In the genomic region with DNA sequence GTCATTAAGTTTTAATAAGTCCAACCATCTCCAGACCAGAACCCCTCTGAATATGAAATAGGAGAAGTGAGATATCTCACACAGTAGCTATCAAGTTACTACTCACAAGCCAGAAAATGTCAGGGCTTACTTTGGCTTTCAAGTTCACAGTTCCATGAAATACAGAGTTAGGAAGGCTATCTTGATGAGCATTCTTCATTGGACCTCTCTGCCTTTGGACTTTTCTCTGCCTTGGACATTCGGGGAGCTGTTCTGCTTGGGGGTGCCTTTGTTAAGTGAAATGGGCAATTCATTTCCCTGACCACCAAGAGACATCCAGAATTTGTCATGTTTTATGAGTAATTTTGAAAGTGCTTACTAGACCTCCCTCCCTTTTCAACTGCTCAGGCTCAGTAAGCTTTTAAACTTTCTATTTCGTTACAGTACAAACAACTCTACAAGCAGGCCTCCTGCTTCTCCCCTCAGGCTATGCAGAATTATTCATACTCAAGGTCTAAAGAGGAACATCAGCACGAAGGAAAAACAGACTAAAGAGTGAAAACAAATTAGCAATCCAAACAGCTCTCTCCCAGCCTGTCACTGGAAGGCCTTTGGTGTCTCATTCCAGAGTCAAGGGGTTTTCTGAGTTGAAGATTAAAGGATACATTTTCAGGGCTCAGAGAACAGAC, we compare ENCODE assay signal across 8 cellular contexts.
DNase-seq lines count a peak whose midpoint lies in the region; ATAC-seq and TF ChIP-seq lines count a peak whose summit lies in the region.

No MANE protein-coding gene starts in this region.

- H3K27ac Mint-ChIP-seq in endodermal cell = peak overlapping the region; percentile 29

- DNase-seq in GM06990 (ENCODE audit: extremely low read depth, insufficient read length) = peak; percentile 77
- DNase-seq in endodermal cell = peak; percentile 52
- no peak for DNase-seq in tibial artery
- no peak for DNase-seq in hepatic stellate cell (ENCODE audit: low spot score)
- DNase-seq in stimulated activated CD4-positive, alpha-beta T cell treated with anti-CD3 and anti-CD28 coated beads, Interleukin-2, amount 100 ng/mL, for 48 hours = no peak
- no peak for DNase-seq in stimulated activated CD4-positive, alpha-beta T cell treated with anti-CD3 and anti-CD28 coated beads, Interleukin-4, amount 100 ng/mL, for 24 hours

- no peaks in the 10 kb centered on the region for H3K27me3 Mint-ChIP-seq in endodermal cell (ENCODE audit: insufficient read depth)

- 42% methylated on average over 3 of the region's 3 CpGs; no CpG with 5 or more reads in 1 of the 2 experiments for WGBS in endodermal cell (ENCODE audit: insufficient coverage in 1 of 2, insufficient read length in 1 of 2), 2 experiments

- ATAC-seq in GM21423 (IDR thresholded peaks at IDR 0.05; ENCODE audit: unreplicated experiment) (peak; percentile 76), HG03521 (IDR thresholded peaks at IDR 0.05; ENCODE audit: unreplicated experiment) (peak; percentile 68)

- H3K27ac ChIP-seq in endodermal cell (ENCODE audit: low read depth, low read length) = no peak overlapping the region
- peak overlapping the region; percentile 31 to 56 for H3K27ac ChIP-seq in tibial artery

- peaks cover 2% of the 10 kb centered on the region for H3K9me3 Mint-ChIP-seq in endodermal cell

- no peaks in the 10 kb centered on the region for H3K36me3 Mint-ChIP-seq in endodermal cell (ENCODE audit: low read depth)

- H3K4me3 Mint-ChIP-seq in endodermal cell = no peak overlapping the region

- intact Hi-C loops in tibial artery (cut with DNase I; ENCODE audit: low total_unique reads) = loop anchor here (2.0 kb wide), 1 partner anchor 463 kb away; no protein-coding TSS in a partner anchor

- H3K4me3 ChIP-seq in GM06990 (replicated peaks; ENCODE audit: low read depth, low read length) (peak overlapping the region; percentile 4; the same call in 1 of the 2 replicates), endodermal cell (ENCODE audit: low read length) (no peak overlapping the region), tibial artery (no peak overlapping the region)

- H3K9me3 ChIP-seq in endodermal cell (ENCODE audit: control insufficient read depth, low read length) (no peaks in the 10 kb centered on the region), tibial artery (no peaks in the 10 kb centered on the region)

- no peak overlapping the region for H3K9ac ChIP-seq in endodermal cell (ENCODE audit: extremely low read depth, low read length, poor library complexity, severe bottlenecking)

- H3K36me3 ChIP-seq in GM06990 (ENCODE audit: control insufficient read depth, insufficient read depth, low read length) (no peaks in the 10 kb centered on the region), endodermal cell (ENCODE audit: control insufficient read depth, insufficient read depth, low read length) (no peaks in the 10 kb centered on the region), tibial artery (no peaks in the 10 kb centered on the region)

- peaks cover 45% of the 10 kb centered on the region for H3K4me1 Mint-ChIP-seq in endodermal cell

- H3K4me1 ChIP-seq in endodermal cell (ENCODE audit: control insufficient read depth, insufficient read depth, low read length) (no peaks in the 10 kb centered on the region), tibial artery (peaks cover 0 to 27% (median 17%) of the 10 kb centered on the region in 4 donors)

- H3K27me3 ChIP-seq in GM06990 (replicated peaks; ENCODE audit: control insufficient read depth, insufficient read depth, low read length) = no peaks in the 10 kb centered on the region
- H3K27me3 ChIP-seq in endodermal cell (ENCODE audit: control insufficient read depth, insufficient read depth, low read length, poor library complexity, severe bottlenecking) = no peaks in the 10 kb centered on the region
- no peaks in the 10 kb centered on the region for H3K27me3 ChIP-seq in tibial artery

- TF ChIP-seq CTCF in GM06990 (IDR thresholded peaks at IDR 0.05; ENCODE audit: insufficient read depth, low read length, poor library complexity, severe bottlenecking) (no peak), endodermal cell (conservative IDR thresholded peaks at IDR 0.05) (no peak), tibial artery (IDR thresholded peaks at IDR 0.05) (no peak)

Comparison
In these comparisons a context has a peak if more than half of its experiments do, and no peak if none do; other contexts are left out.
1. DNase-seq: peak in GM06990 (single experiment) and endodermal cell (single experiment); none in tibial artery (0 of 2), hepatic stellate cell (single experiment), stimulated activated CD4-positive, alpha-beta T cell treated with anti-CD3 and anti-CD28 coated beads, Interleukin-2, amount 100 ng/mL, for 48 hours (0 of 2) and stimulated activated CD4-positive, alpha-beta T cell treated with anti-CD3 and anti-CD28 coated beads, Interleukin-4, amount 100 ng/mL, for 24 hours (single experiment).